Comparison of ENCODE assay signal across 28 cellular contexts in the genomic region with DNA sequence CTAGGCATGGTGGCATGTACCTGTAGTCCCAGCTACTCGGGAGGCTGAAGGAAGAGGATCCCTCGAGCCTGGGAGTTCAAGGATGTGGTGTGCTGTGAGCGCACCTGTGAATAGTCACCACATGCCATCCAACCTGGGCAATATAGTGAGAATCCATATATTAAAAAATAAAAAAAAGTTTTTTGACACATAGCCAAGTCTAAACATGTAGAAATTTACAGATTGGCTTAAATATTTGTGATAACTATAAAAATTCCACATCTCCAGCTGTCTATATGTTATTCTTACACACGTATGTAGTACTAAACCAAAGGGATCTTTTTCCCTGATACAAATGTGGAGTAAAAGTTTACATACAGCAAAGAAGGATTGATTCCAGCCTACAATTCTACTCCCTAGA.
"Had no signal": no experiment of that assay in that cellular context is flagged by ENCODE, and none has a peak within 500 bp of the region (broad histone marks: within the 10 kb centered on the region; RNA-seq: fewer than 3 reads in every experiment).

No MANE protein-coding gene starts in this region.

- H3K4me1 Mint-ChIP-seq: stimulated activated effector memory CD8-positive, alpha-beta T cell treated with anti-CD3 and anti-CD28 coated beads, Interleukin-12 subunit alpha, Interleukin-12 subunit beta, amount 100 ng/mL, for 72 hours; stimulated activated memory B cell treated with anti-CD40 and anti-IgM and Interleukin-4, amounts not matched to agents 10 μg/mL and 1 μg/mL and 100 μg/mL, for 72 hours; stimulated activated naive B cell treated with anti-CD40 and anti-IgM and Interleukin-4, amounts not matched to agents 10 μg/mL and 1 μg/mL and 100 μg/mL, for 72 hours; stimulated activated naive CD8-positive, alpha-beta T cell treated with anti-CD3 and anti-CD28 coated beads, Interleukin-15, amount 100 ng/mL, for 72 hours had no signal

- FAIRE-seq: urothelium cell line had no signal

- H3K9me3 Mint-ChIP-seq: stimulated activated naive CD8-positive, alpha-beta T cell treated with anti-CD3 and anti-CD28 coated beads, Interleukin-15, amount 100 ng/mL, for 72 hours; stimulated activated naive CD8-positive, alpha-beta T cell treated with anti-CD3 and anti-CD28 coated beads, Interleukin-15, Interleukin-2, amounts not matched to agents 100 ng/mL and 50 ng/mL, for 24 hours; type B pancreatic cell had no signal

- ATAC-seq: stimulated activated effector memory CD8-positive, alpha-beta T cell treated with anti-CD3 and anti-CD28 coated beads, Interleukin-12 subunit alpha, Interleukin-12 subunit beta, amount 100 ng/mL, for 72 hours; stimulated activated memory B cell treated with anti-CD40 and anti-IgM and Interleukin-4, amounts not matched to agents 10 μg/mL and 1 μg/mL and 100 μg/mL, for 72 hours; stimulated activated naive B cell treated with anti-CD40 and anti-IgM and Interleukin-4, amounts not matched to agents 10 μg/mL and 1 μg/mL and 100 μg/mL, for 72 hours; stimulated activated naive CD8-positive, alpha-beta T cell treated with anti-CD3 and anti-CD28 coated beads, Interleukin-15, amount 100 ng/mL, for 72 hours; stimulated activated naive CD8-positive, alpha-beta T cell treated with anti-CD3 and anti-CD28 coated beads, Interleukin-15, Interleukin-2, amounts not matched to agents 100 U/mL and 50 U/mL, for 24 hours; upper lobe of right lung had no signal

- H3K9me3 ChIP-seq: suprapubic skin, testis, thoracic aorta, thyroid gland, tibial artery, tibial nerve, transverse colon, upper lobe of left lung, upper lobe of right lung, uterus, vagina had no signal

- H3K4me1 ChIP-seq: stomach, suprapubic skin, testis, thyroid gland, transverse colon, upper lobe of left lung, upper lobe of right lung, uterus, vagina had no signal

- H3K27me3 ChIP-seq: stomach, suprapubic skin, testis, thyroid gland, tibial artery, tibial nerve, transverse colon, upper lobe of left lung, upper lobe of right lung, uterus, vagina had no signal

- H3K27ac Mint-ChIP-seq: stimulated activated effector memory CD8-positive, alpha-beta T cell treated with anti-CD3 and anti-CD28 coated beads, Interleukin-12 subunit alpha, Interleukin-12 subunit beta, amount 100 ng/mL, for 72 hours; stimulated activated memory B cell treated with anti-CD40 and anti-IgM and Interleukin-4, amounts not matched to agents 10 μg/mL and 1 μg/mL and 100 μg/mL, for 72 hours; stimulated activated naive B cell treated with anti-CD40 and anti-IgM and Interleukin-4, amounts not matched to agents 10 μg/mL and 1 μg/mL and 100 μg/mL, for 72 hours; stimulated activated naive CD8-positive, alpha-beta T cell treated with anti-CD3 and anti-CD28 coated beads, Interleukin-15, amount 100 ng/mL, for 72 hours; stimulated activated naive CD8-positive, alpha-beta T cell treated with anti-CD3 and anti-CD28 coated beads, Interleukin-15, Interleukin-2, amounts not matched to agents 100 ng/mL and 50 ng/mL, for 24 hours; type B pancreatic cell had no signal

- H3K36me3 Mint-ChIP-seq: stimulated activated effector memory CD8-positive, alpha-beta T cell treated with anti-CD3 and anti-CD28 coated beads, Interleukin-12 subunit alpha, Interleukin-12 subunit beta, amount 100 ng/mL, for 72 hours; stimulated activated memory B cell treated with anti-CD40 and anti-IgM and Interleukin-4, amounts not matched to agents 10 μg/mL and 1 μg/mL and 100 μg/mL, for 72 hours; stimulated activated naive B cell treated with anti-CD40 and anti-IgM and Interleukin-4, amounts not matched to agents 10 μg/mL and 1 μg/mL and 100 μg/mL, for 72 hours; type B pancreatic cell had no signal

- H3K4me3 Mint-ChIP-seq: stimulated activated effector memory CD8-positive, alpha-beta T cell treated with anti-CD3 and anti-CD28 coated beads, Interleukin-12 subunit alpha, Interleukin-12 subunit beta, amount 100 ng/mL, for 72 hours; stimulated activated memory B cell treated with anti-CD40 and anti-IgM and Interleukin-4, amounts not matched to agents 10 μg/mL and 1 μg/mL and 100 μg/mL, for 72 hours; stimulated activated naive B cell treated with anti-CD40 and anti-IgM and Interleukin-4, amounts not matched to agents 10 μg/mL and 1 μg/mL and 100 μg/mL, for 72 hours; stimulated activated naive CD8-positive, alpha-beta T cell treated with anti-CD3 and anti-CD28 coated beads, Interleukin-15, amount 100 ng/mL, for 72 hours; stimulated activated naive CD8-positive, alpha-beta T cell treated with anti-CD3 and anti-CD28 coated beads, Interleukin-15, Interleukin-2, amounts not matched to agents 100 ng/mL and 50 ng/mL, for 24 hours; type B pancreatic cell had no signal

- H3K27ac ChIP-seq: stomach, suprapubic skin, testis, thoracic aorta, thyroid gland, tibial artery, tibial nerve, transverse colon, upper lobe of left lung, upper lobe of right lung, uterus, vagina had no signal

- DNase-seq: stimulated activated CD4-positive, alpha-beta T cell treated with anti-CD3 and anti-CD28 coated beads, Interleukin-2, amount 100 ng/mL, for 48 hours; stimulated activated CD4-positive, alpha-beta T cell treated with anti-CD3 and anti-CD28 coated beads, Interleukin-4, amount 100 ng/mL, for 1 hour; stimulated activated CD4-positive, alpha-beta T cell treated with anti-CD3 and anti-CD28 coated beads, Interleukin-4, amount 100 ng/mL, for 24 hours; stimulated activated CD4-positive, alpha-beta T cell treated with anti-CD3 and anti-CD28 coated beads, Interleukin-4, amount 100 ng/mL, for 4 hours; stimulated activated CD8-positive, alpha-beta memory T cell treated with anti-CD3 and anti-CD28 coated beads, Interleukin-4, amount 100 ng/mL, for 48 hours; stimulated activated naive B cell treated with anti-CD40 and anti-IgM and Interleukin-4, amounts not matched to agents 10 μg/mL and 1 μg/mL and 100 μg/mL, for 72 hours; stimulated activated naive CD4-positive, alpha-beta T cell; stimulated activated naive CD4-positive, alpha-beta T cell treated with Interleukin-2 at 50 U/mL for 16 hours; stimulated activated naive CD8-positive, alpha-beta T cell treated with anti-CD3 and anti-CD28 coated beads, Interleukin-15, amount 100 ng/mL, for 72 hours; stimulated activated naive CD8-positive, alpha-beta T cell treated with anti-CD3 and anti-CD28 coated beads, Interleukin-15, Interleukin-2, amounts not matched to agents 100 U/mL and 50 U/mL, for 24 hours; stomach; substantia nigra; testis; thyroid gland; tibial artery; transverse colon; upper lobe of left lung; upper lobe of right lung; uterus had no signal

- H3K27me3 Mint-ChIP-seq: stimulated activated memory B cell treated with anti-CD40 and anti-IgM and Interleukin-4, amounts not matched to agents 10 μg/mL and 1 μg/mL and 100 μg/mL, for 72 hours; stimulated activated naive B cell treated with anti-CD40 and anti-IgM and Interleukin-4, amounts not matched to agents 10 μg/mL and 1 μg/mL and 100 μg/mL, for 72 hours; stimulated activated naive CD8-positive, alpha-beta T cell treated with anti-CD3 and anti-CD28 coated beads, Interleukin-15, amount 100 ng/mL, for 72 hours; stimulated activated naive CD8-positive, alpha-beta T cell treated with anti-CD3 and anti-CD28 coated beads, Interleukin-15, Interleukin-2, amounts not matched to agents 100 ng/mL and 50 ng/mL, for 24 hours; type B pancreatic cell had no signal

- H3K4me3 ChIP-seq: stomach, suprapubic skin, testis, thoracic aorta, thyroid gland, tibial artery, tibial nerve, transverse colon, upper lobe of left lung, upper lobe of right lung, uterus, vagina had no signal

- H3K36me3 ChIP-seq: stomach, suprapubic skin, thoracic aorta, thyroid gland, tibial artery, tibial nerve, transverse colon, upper lobe of left lung, upper lobe of right lung, uterus, vagina had no signal
